ENCODE assay signal across 11 cellular contexts in the genomic region with DNA sequence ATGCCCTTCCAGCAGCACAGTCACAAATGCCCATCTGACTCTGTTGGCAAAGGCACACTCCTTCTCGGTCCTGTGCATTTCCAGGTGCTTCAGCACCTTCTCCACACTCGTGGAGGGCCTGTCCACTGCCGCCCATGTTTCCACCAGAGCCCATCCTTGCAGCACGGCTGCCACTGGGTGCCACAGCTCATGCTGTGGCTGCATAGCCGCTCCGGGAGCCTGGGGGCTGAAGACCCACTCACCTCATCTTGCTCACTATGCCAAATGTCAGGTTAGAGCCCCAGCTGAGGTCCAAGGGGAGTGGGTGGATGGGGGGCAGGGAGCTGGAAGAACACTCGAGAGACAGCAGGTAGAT. TPM values are rescaled to one million over a fixed set of nuclear protein-coding genes. Genes with fewer than 3 reads are reported as not detected.
DNase-seq lines count a peak whose midpoint lies in the region; ATAC-seq and TF ChIP-seq lines count a peak whose summit lies in the region.
"Had no signal": no experiment of that assay in that cellular context is flagged by ENCODE, and none has a peak within 500 bp of the region (broad histone marks: within the 10 kb centered on the region; RNA-seq: fewer than 3 reads in every experiment).

No MANE protein-coding gene starts in this region.

- WGBS in esophagus muscularis mucosa = 63% methylated on average over 5 of the region's 7 CpGs

- no peak for ATAC-seq in DND-41 (ENCODE audit: insufficient read depth, low read depth)
- ATAC-seq in T-helper 17 cell = no peak

- H4K20me1 ChIP-seq in DND-41 (ENCODE audit: insufficient read depth, low read length) = no peaks in the 10 kb centered on the region

- H3K4me2 ChIP-seq in DND-41 (ENCODE audit: insufficient read depth, low read length) = peak overlapping the region; percentile 84; the same call in 1 of the 2 replicates

- no peak for DNase-seq in DND-41
- no peak for DNase-seq in T-helper 17 cell
- no peak for DNase-seq in esophagus muscularis mucosa (ENCODE audit: extremely low spot score)
- DNase-seq in T-helper 2 cell treated with Interferon-gamma antibody and Interleukin-4, amounts not matched to agents 5 μg/mL and 100 μg/mL, for 36 hours (ENCODE audit: low spot score) = no peak
- no peak for DNase-seq in effector CD4-positive, alpha-beta T cell
- no peak for DNase-seq in NCI-H774 (lab: John Stamatoyannopoulos, UW)
- DNase-seq in DMS53 treated with DMSO at 0.1 percent for 48 hours (lab: John Stamatoyannopoulos, UW; ENCODE audit: unreplicated experiment) = no peak

- H3K27ac ChIP-seq in DND-41 (ENCODE audit: low read length) (peak overlapping the region; percentile 43), esophagus muscularis mucosa (replicated peaks in 1 of 4) (peak overlapping the region; percentile 83 to 88 (median 87)), rectal smooth muscle tissue (ENCODE audit: low read depth, low read length) (peak overlapping the region; percentile 90)

- no peaks in the 10 kb centered on the region for H3K36me3 Mint-ChIP-seq in T-helper 17 cell (ENCODE audit: low read depth)
- H3K36me3 Mint-ChIP-seq in T-helper 2 cell treated with Interferon-gamma antibody and Interleukin-4, amounts not matched to agents 5 μg/mL and 100 μg/mL, for 36 hours (ENCODE audit: low read depth) = peaks cover 18% of the 10 kb centered on the region

- H3K79me2 ChIP-seq in DND-41 (ENCODE audit: insufficient read depth, low read length) = peaks cover 21% of the 10 kb centered on the region

- no peaks in the 10 kb centered on the region for H3K27me3 Mint-ChIP-seq in T-helper 17 cell
- no peaks in the 10 kb centered on the region for H3K27me3 Mint-ChIP-seq in T-helper 2 cell treated with Interferon-gamma antibody and Interleukin-4, amounts not matched to agents 5 μg/mL and 100 μg/mL, for 36 hours (ENCODE audit: low read depth)
- H3K27me3 Mint-ChIP-seq: activated CD4-positive, alpha-beta T cell treated with anti-CD3 and anti-CD28 coated beads, Interleukin-2, amount 10 ng/mL, durations not matched to agents 24 days and 14 days had no signal

- TF ChIP-seq POLR2A in esophagus muscularis mucosa (IDR thresholded peaks at IDR 0.05; ENCODE audit: low read depth) = no peak

- no peak for TF ChIP-seq EP300 in esophagus muscularis mucosa (IDR thresholded peaks at IDR 0.05)

- H3K9ac ChIP-seq in DND-41 (ENCODE audit: low read depth, low read length) (no peak overlapping the region; the same call in 1 of the 2 replicates), rectal smooth muscle tissue (ENCODE audit: low read length) (peak overlapping the region; percentile 29)

- H3K4me1 Mint-ChIP-seq in T-helper 17 cell = peaks cover 15% of the 10 kb centered on the region
- H3K4me1 Mint-ChIP-seq in T-helper 2 cell treated with Interferon-gamma antibody and Interleukin-4, amounts not matched to agents 5 μg/mL and 100 μg/mL, for 36 hours (ENCODE audit: low read depth) = peaks cover 22% of the 10 kb centered on the region

- H3K9me3 Mint-ChIP-seq in T-helper 2 cell treated with Interferon-gamma antibody and Interleukin-4, amounts not matched to agents 5 μg/mL and 100 μg/mL, for 36 hours = peaks cover 3% of the 10 kb centered on the region
- H3K9me3 Mint-ChIP-seq: activated CD4-positive, alpha-beta T cell treated with anti-CD3 and anti-CD28 coated beads, Interleukin-2, amount 10 ng/mL, durations not matched to agents 24 days and 14 days; activated naive CD4-positive, alpha-beta T cell treated with anti-CD3 and anti-CD28 coated beads, Interleukin-2, amount 50 U/mL, for 72 hours had no signal

- H3K27ac Mint-ChIP-seq in T-helper 17 cell = peak overlapping the region; percentile 27
- H3K27ac Mint-ChIP-seq in T-helper 2 cell treated with Interferon-gamma antibody and Interleukin-4, amounts not matched to agents 5 μg/mL and 100 μg/mL, for 36 hours = no peak overlapping the region

- no peak overlapping the region for H3K4me3 ChIP-seq in DND-41 (ENCODE audit: low read depth in 1 of 2, low read length in 2 of 2)
- peak overlapping the region in 3 of 4 donors; percentile 60 to 74 (median 65) for H3K4me3 ChIP-seq in esophagus muscularis mucosa
- H3K4me3 ChIP-seq in rectal smooth muscle tissue (ENCODE audit: low read length) = peak overlapping the region; percentile 62

- no peaks in the 10 kb centered on the region for H3K27me3 ChIP-seq in DND-41 (ENCODE audit: insufficient read depth, low read length, poor library complexity)
- no peaks in the 10 kb centered on the region for H3K27me3 ChIP-seq in esophagus muscularis mucosa
- H3K27me3 ChIP-seq in rectal smooth muscle tissue (ENCODE audit: control insufficient read depth, insufficient read depth, low read length) = no peaks in the 10 kb centered on the region
- H3K27me3 ChIP-seq: ovary had no signal

- intact Hi-C loops in esophagus muscularis mucosa (cut with DNase I) = loop anchor here (5.0 kb wide), 3 partner anchors 79 to 274 kb away; a partner anchor contains a TSS

- H3K9me3 ChIP-seq in DND-41 (ENCODE audit: insufficient read depth, low read length, severe bottlenecking) (peaks cover 3% of the 10 kb centered on the region), T-helper 17 cell (ENCODE audit: control insufficient read depth, low read length, poor library complexity, severe bottlenecking) (no peaks in the 10 kb centered on the region), esophagus muscularis mucosa (no peaks in the 10 kb centered on the region)
- H3K9me3 ChIP-seq: ovary had no signal

- no peak overlapping the region for H3K4me3 Mint-ChIP-seq in T-helper 17 cell
- no peak overlapping the region for H3K4me3 Mint-ChIP-seq in T-helper 2 cell treated with Interferon-gamma antibody and Interleukin-4, amounts not matched to agents 5 μg/mL and 100 μg/mL, for 36 hours

- peaks cover 11% of the 10 kb centered on the region for H3K36me3 ChIP-seq in DND-41 (ENCODE audit: insufficient read depth, low read length)
- H3K36me3 ChIP-seq in esophagus muscularis mucosa = peaks cover 6 to 23% (median 16%) of the 10 kb centered on the region in 4 donors
- H3K36me3 ChIP-seq in rectal smooth muscle tissue (ENCODE audit: control insufficient read depth, insufficient read depth, low read length) = peaks cover 2% of the 10 kb centered on the region
- H3K36me3 ChIP-seq: ovary had no signal

- peaks cover 27% of the 10 kb centered on the region for H3K4me1 ChIP-seq in DND-41 (ENCODE audit: insufficient read depth, low read length)
- H3K4me1 ChIP-seq in esophagus muscularis mucosa = peaks cover 26 to 45% (median 40%) of the 10 kb centered on the region in 4 donors
- H3K4me1 ChIP-seq in rectal smooth muscle tissue (ENCODE audit: control insufficient read depth, insufficient read depth, low read length) = peaks cover 25% of the 10 kb centered on the region

- H2AFZ ChIP-seq in DND-41 (ENCODE audit: low read depth, low read length) = 0 out of 2 replicates have a peak overlapping the region, but pooled peaks have one; percentile 78

- no peak for TF ChIP-seq CTCF in DND-41 (IDR thresholded peaks at IDR 0.05; ENCODE audit: borderline replicate concordance, extremely low read depth, low read length, poor library complexity, severe bottlenecking)
- TF ChIP-seq CTCF in esophagus muscularis mucosa (IDR thresholded peaks at IDR 0.05) = no peak

RNA-seq across cellular contexts. Expression of a gene that starts 6.9 kb away (rescaled TPM):
- total RNA-seq in T-helper 17 cell (1 to 10 TPM; 2.0 to 3.9 TPM), esophagus muscularis mucosa (10 to 100 TPM in 1 of 4 donors, 1 to 10 TPM in 3; 2.8 to 10.4 (median 6.4) TPM)

RNA-seq across cellular contexts. Expression of a gene that starts 20.7 kb away (rescaled TPM):
- total RNA-seq in T-helper 17 cell (under 1 TPM; 0.77 to 0.86 TPM), esophagus muscularis mucosa (10 to 100 TPM; 13.1 to 39.1 (median 24.1) TPM)

RNA-seq across cellular contexts. Expression of a gene that starts 42.9 kb away (rescaled TPM):
- 1 to 10 TPM; 2.9 TPM for total RNA-seq in T-helper 17 cell
- total RNA-seq in esophagus muscularis mucosa = 1 to 10 TPM; 4.0 to 5.7 (median 4.6) TPM

Comparison
In these comparisons a context has a peak if more than half of its experiments do, and no peak if none do; other contexts are left out.
1. H3K4me3 ChIP-seq: peak in esophagus muscularis mucosa (3 of 4) and rectal smooth muscle tissue (single experiment); none in DND-41 (0 of 2).
2. RNA of a gene that starts 20.7 kb away (total RNA-seq): 13.1 to 39.1 TPM in esophagus muscularis mucosa; 0.77 to 0.86 TPM in T-helper 17 cell; every median in the first group is over 4 times any median in the second.
3. Peak in every context shown above with its lines, with median percentiles within 50 percentile points of each other: H3K27ac ChIP-seq.